8 cellular contexts compared by ENCODE assay signal in genomic region chr12:7042847-7043246, GRCh38. TPM values are rescaled to one million over a fixed set of nuclear protein-coding genes. Genes with fewer than 3 reads are reported as not detected.
DNase-seq lines count a peak whose midpoint lies in the region; ATAC-seq and TF ChIP-seq lines count a peak whose summit lies in the region.

No MANE protein-coding gene starts in this region.

- no peaks in the 10 kb centered on the region for H3F3A ChIP-seq in SK-N-SH (replicated peaks; ENCODE audit: insufficient read depth)

- H3K27me3 ChIP-seq in SK-N-SH (ENCODE audit: insufficient read depth) (no peaks in the 10 kb centered on the region), cardiac muscle cell (no peaks in the 10 kb centered on the region), tibial artery (no peaks in the 10 kb centered on the region)

- intact Hi-C loops in tibial artery (cut with DNase I; ENCODE audit: low total_unique reads) = no loop called here

- H3K9me3 ChIP-seq in SK-N-SH (no peaks in the 10 kb centered on the region), cardiac muscle cell (ENCODE audit: low read depth) (no peaks in the 10 kb centered on the region), tibial artery (no peaks in the 10 kb centered on the region)

- DNase-seq in AML-193 (lab: John Stamatoyannopoulos, UW) (peak; percentile 53 to 74), HT-29 (ENCODE audit: low spot score) (peak; percentile 57), SK-N-SH (peak; percentile 41), cardiac muscle cell (ENCODE audit: low read depth in 1 of 2, low spot score in 1 of 2) (peak; percentile 32 to 69), tibial artery (no peak), NCI-H187 treated with DMSO at 0.1 percent for 48 hours (lab: John Stamatoyannopoulos, UW) (no peak), NCI-H1048 (lab: John Stamatoyannopoulos, UW) (no peak)

- H4K20me1 ChIP-seq in SK-N-SH (ENCODE audit: insufficient read depth) = no peaks in the 10 kb centered on the region

- POLR2A ChIA-PET in SK-N-SH (lab: Yijun Ruan, JAX) = no interaction called here

- WGBS in SK-N-SH (ENCODE audit: low lambda C conversion rate) = 37% methylated on average over 6 of the region's 6 CpGs

- TF ChIP-seq RAD21 in SK-N-SH (IDR thresholded peaks at IDR 0.05; ENCODE audit: low read length) = peak; percentile 48

- no peaks in the 10 kb centered on the region for H3K4me1 ChIP-seq in SK-N-SH (ENCODE audit: control insufficient read depth in 1 of 2, insufficient read depth in 2 of 2, low read depth in 1 of 2, low read length in 1 of 2)
- H3K4me1 ChIP-seq in cardiac muscle cell (ENCODE audit: low read depth) = no peaks in the 10 kb centered on the region
- no peaks in the 10 kb centered on the region for H3K4me1 ChIP-seq in tibial artery

- TF ChIP-seq CTCF in SK-N-SH (IDR thresholded peaks at IDR 0.05) (peak; percentile 45), cardiac muscle cell (IDR thresholded peaks at IDR 0.05; ENCODE audit: low read depth, low read length) (peak; percentile 50), tibial artery (IDR thresholded peaks at IDR 0.05) (peak; percentile 24 to 33)

- H3K9me2 ChIP-seq in SK-N-SH = no peaks in the 10 kb centered on the region

- H3K27ac ChIP-seq in SK-N-SH (ENCODE audit: low read depth in 2 of 2, low read length in 1 of 2) (no peak overlapping the region), cardiac muscle cell (no peak overlapping the region), tibial artery (no peak overlapping the region)

- ATAC-seq in GM21367 (IDR thresholded peaks at IDR 0.05; ENCODE audit: unreplicated experiment) = no peak

- H3K79me2 ChIP-seq in SK-N-SH (ENCODE audit: insufficient read depth) = no peaks in the 10 kb centered on the region

- H3K9ac ChIP-seq in SK-N-SH = no peak overlapping the region

- TF ChIP-seq EP300 in SK-N-SH (IDR thresholded peaks at IDR 0.05; ENCODE audit: borderline replicate concordance in 1 of 2, low read depth in 1 of 2, low read length in 1 of 2) = no peak

- H2AFZ ChIP-seq in SK-N-SH (ENCODE audit: low read depth) = no peak overlapping the region

- no peaks in the 10 kb centered on the region for H3K36me3 ChIP-seq in SK-N-SH (replicated peaks in 1 of 2; ENCODE audit: control insufficient read depth in 1 of 2, insufficient read depth in 2 of 2, low read length in 1 of 2)
- no peaks in the 10 kb centered on the region for H3K36me3 ChIP-seq in cardiac muscle cell
- H3K36me3 ChIP-seq in tibial artery = no peaks in the 10 kb centered on the region

- CTCF ChIA-PET in SK-N-SH (lab: Yijun Ruan, JAX) = interaction anchor here (0.9 to 2.0 kb wide), 9 partner anchors 9 to 99 kb away, joined by 3 to 7 read pairs (median 3); partner anchors contain the start of genes C12orf57, C1S and RNU7-1

- H3K4me3 ChIP-seq in SK-N-SH (ENCODE audit: low read depth in 2 of 2, low read length in 1 of 2) = no peak overlapping the region; a peak in 1 of 4 replicates
- no peak overlapping the region for H3K4me3 ChIP-seq in cardiac muscle cell
- no peak overlapping the region for H3K4me3 ChIP-seq in tibial artery

- no peak overlapping the region for H3K4me2 ChIP-seq in SK-N-SH

TF ChIP-seq in SK-N-SH, 30 proteins besides CTCF, POLR2A, EP300 and RAD21:
- TF ChIP-seq IRF3 (IDR thresholded peaks at IDR 0.05; ENCODE audit: low read depth, low read length) (no peak), SMC3 (IDR thresholded peaks at IDR 0.05; ENCODE audit: low read depth, low read length) (peak; percentile 24; the same call in 1 of the 2 replicates)

RNA-seq across cellular contexts. Expression of gene C1S, which starts 17.7 kb away (rescaled TPM):
- total RNA-seq in HT-29 (2014; rRNA removed; shearing (Covaris generic)) = 0.56 and 1.1 TPM in 2 replicates
- polyA plus RNA-seq in SK-N-SH (2012; rRNA removed) (14.5 and 19.3 TPM in 2 replicates), cardiac muscle cell (7.3 and 9.3 TPM in 2 replicates)
- 14.1 and 14.8 TPM in 2 replicates for polyA plus RNA-seq in SK-N-SH (2012; cell fraction: cytosol; rRNA removed)
- 17.6 and 29.5 TPM in 2 replicates for polyA plus RNA-seq in SK-N-SH (2012; cell fraction: nucleus; rRNA removed)
- 3.0 and 5.0 TPM in 2 replicates for total RNA-seq in cardiac muscle cell

RNA-seq across cellular contexts. Expression of gene LPCAT3, which starts 24.6 kb away (rescaled TPM):
- 35.9 and 37.3 TPM in 2 replicates for total RNA-seq in HT-29 (2014; rRNA removed; shearing (Covaris generic))
- polyA plus RNA-seq in SK-N-SH (2012; rRNA removed) = 23.8 and 29.2 TPM in 2 replicates
- polyA plus RNA-seq in SK-N-SH (2012; cell fraction: cytosol; rRNA removed) = 19.4 and 22.0 TPM in 2 replicates
- 28.2 and 39.6 TPM in 2 replicates for polyA plus RNA-seq in SK-N-SH (2012; cell fraction: nucleus; rRNA removed)
- total RNA-seq in cardiac muscle cell = 12.0 and 15.8 TPM in 2 replicates
- 31.4 and 37.8 TPM in 2 replicates for polyA plus RNA-seq in cardiac muscle cell

RNA-seq across cellular contexts. Expression of gene C1R, which starts 49.4 kb away (rescaled TPM):
- 0.03 and 0.53 TPM in 2 replicates for total RNA-seq in HT-29 (2014; rRNA removed; shearing (Covaris generic))
- polyA plus RNA-seq in SK-N-SH (2012; rRNA removed) (18.7 and 20.1 TPM in 2 replicates), cardiac muscle cell (1.5 and 3.4 TPM in 2 replicates)
- 10.1 and 14.5 TPM in 2 replicates for polyA plus RNA-seq in SK-N-SH (2012; cell fraction: cytosol; rRNA removed)
- polyA plus RNA-seq in SK-N-SH (2012; cell fraction: nucleus; rRNA removed) = 16.0 and 22.2 TPM in 2 replicates
- 2.4 and 3.6 TPM in 2 replicates for total RNA-seq in cardiac muscle cell

Comparison
In these comparisons a context has a peak if more than half of its experiments do, and no peak if none do; other contexts are left out.
1. DNase-seq: peak in AML-193 (2 of 2), HT-29 (single experiment), SK-N-SH (single experiment) and cardiac muscle cell (2 of 2); none in tibial artery (0 of 2), NCI-H187 treated with DMSO at 0.1 percent for 48 hours (single experiment) and NCI-H1048 (single experiment).
2. Peak in every context shown above with its lines, with median percentiles within 50 percentile points of each other: CTCF ChIP-seq.